ENCODE assay signal across 8 cellular contexts in the genomic region with DNA sequence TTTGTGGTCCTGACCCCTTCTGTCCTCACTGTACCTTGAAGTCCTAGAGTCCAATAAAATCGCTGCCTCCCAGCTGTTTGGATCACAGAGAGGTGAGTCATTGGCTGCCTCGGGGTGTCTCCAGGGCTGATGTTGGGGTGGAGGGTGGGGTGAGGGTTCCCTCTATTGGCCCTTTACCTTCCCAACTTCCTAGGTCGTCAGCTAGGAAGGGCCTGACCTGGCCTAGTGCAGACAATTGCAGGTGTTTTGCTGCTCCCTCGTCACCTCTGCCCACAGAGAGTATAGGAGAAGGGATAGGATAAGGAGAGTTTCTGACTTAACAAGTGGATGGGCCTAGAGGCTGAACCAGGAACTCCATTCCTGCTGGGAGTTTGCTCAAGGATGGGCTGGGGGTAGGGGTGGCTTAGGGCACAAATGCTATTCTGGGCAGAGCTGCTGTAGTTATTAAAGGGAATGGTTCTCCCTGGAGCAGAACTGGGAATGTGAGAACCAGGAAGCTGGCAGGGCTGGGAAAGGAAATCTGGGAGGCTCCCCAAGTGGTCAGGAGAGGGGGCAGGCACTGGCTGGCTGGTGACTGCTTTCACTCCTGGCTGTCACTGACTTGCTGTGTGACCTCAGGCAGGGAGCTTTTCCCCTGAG. TPM values are rescaled to one million over a fixed set of nuclear protein-coding genes. Genes with fewer than 3 reads are reported as not detected.
A peak's percentile ranks its signal among the peaks of the same experiment; 100 is the strongest.
DNase-seq lines count a peak whose midpoint lies in the region; ATAC-seq, FAIRE-seq and TF ChIP-seq lines count a peak whose summit lies in the region.

No MANE protein-coding gene starts in this region.

- ATAC-seq in GM19395 (IDR thresholded peaks at IDR 0.05; ENCODE audit: unreplicated experiment) (no peak), HG03469 (IDR thresholded peaks at IDR 0.05; ENCODE audit: unreplicated experiment) (no peak)

- peak in 1 of 2 donors; percentile 11 for TF ChIP-seq POLR2A in Peyer's patch (IDR thresholded peaks at IDR 0.05)
- TF ChIP-seq POLR2A in H1 (IDR thresholded peaks at IDR 0.05; ENCODE audit: control extremely low read depth in 1 of 2, low read depth in 2 of 2, low read length in 2 of 2): no peak

- H3K9me3 ChIP-seq in Peyer's patch (no peaks in the 10 kb centered on the region), H1 (ENCODE audit: insufficient read depth in 2 of 2, low read depth in 1 of 2, low read length in 1 of 2) (no peaks in the 10 kb centered on the region), mucosa of stomach (ENCODE audit: control insufficient read depth, low read length) (no peaks in the 10 kb centered on the region)

- H3K36me3 ChIP-seq in Peyer's patch (no peaks in the 10 kb centered on the region), H1 (ENCODE audit: control insufficient read depth in 2 of 4, insufficient read depth in 4 of 4, low read length in 3 of 4) (no peaks in the 10 kb centered on the region), mucosa of stomach (ENCODE audit: control insufficient read depth, insufficient read depth, low read length) (no peaks in the 10 kb centered on the region)

- H2BK20ac ChIP-seq in H1 (ENCODE audit: low read length): no peak overlapping the region

- no peak for TF ChIP-seq EP300 in H1 (IDR thresholded peaks at IDR 0.05; ENCODE audit: borderline replicate concordance in 1 of 2, low read depth in 2 of 2, low read length in 2 of 2)

- DNase-seq in activated T-cell treated with anti-CD3 and anti-CD28 coated beads, Interleukin-2, amount 50 U/mL, for 1 hour: peak; percentile 35
- no peak for DNase-seq in activated T-cell treated with anti-CD3 and anti-CD28 coated beads for 4 hours
- DNase-seq in Peyer's patch: peak in 2 of 3 donors; percentile 78 to 83
- DNase-seq in H1 (ENCODE audit: low read depth in 1 of 2, low spot score in 2 of 2): no peak
- DNase-seq in cortex of kidney (lab: John Stamatoyannopoulos, UW): no peak

- no peak overlapping the region for H3K18ac ChIP-seq in H1 (ENCODE audit: extremely low read depth, low read length)

- no peak overlapping the region for H2AFZ ChIP-seq in H1 (ENCODE audit: low read length)

- no peak overlapping the region for H4K8ac ChIP-seq in H1 (ENCODE audit: extremely low read depth, insufficient read depth, low read length)

- no peaks in the 10 kb centered on the region for H3K27me3 ChIP-seq in Peyer's patch
- peaks cover 2 to 24% (median 20%) of the 10 kb centered on the region in 4 experiments for H3K27me3 ChIP-seq in H1 (replicated peaks in 1 of 4; ENCODE audit: control insufficient read depth in 3 of 4, extremely low read depth in 1 of 4, insufficient read depth in 3 of 4, low read length in 3 of 4)
- H3K27me3 ChIP-seq in mucosa of stomach (ENCODE audit: control insufficient read depth, insufficient read depth, low read length): no peaks in the 10 kb centered on the region

- no peak overlapping the region for H3K56ac ChIP-seq in H1 (replicated peaks; ENCODE audit: insufficient read length, low read depth, low read length)

- H3K79me2 ChIP-seq in H1 (ENCODE audit: control insufficient read depth in 1 of 2, insufficient read depth in 2 of 2, low read length in 2 of 2): no peaks in the 10 kb centered on the region

- no peak overlapping the region for H2BK15ac ChIP-seq in H1 (ENCODE audit: low read length)

- H3K23me2 ChIP-seq in H1 (ENCODE audit: low read depth, low read length): peaks cover 15% of the 10 kb centered on the region; the same call in 1 of the 2 replicates

- H3K79me1 ChIP-seq in H1 (ENCODE audit: low read depth, low read length): no peaks in the 10 kb centered on the region

- no peak overlapping the region for H2AK5ac ChIP-seq in H1 (ENCODE audit: low read depth, low read length)

- no peak overlapping the region for H3K14ac ChIP-seq in H1 (ENCODE audit: insufficient read length)

- 67% methylated on average over 4 of the region's 4 CpGs; no CpG with 5 or more reads in 1 of the 2 experiments for WGBS in H1 (ENCODE audit: extremely low coverage in 1 of 2, insufficient coverage in 1 of 2, insufficient read length in 1 of 2, insufficient replicate concordance in 2 of 2, low coverage in 1 of 2, low lambda C conversion rate in 2 of 2, missing lambda C conversion rate in 1 of 2), 2 experiments

- peak overlapping the region; percentile 95 to 100 (median 99) for H3K27ac ChIP-seq in Peyer's patch
- H3K27ac ChIP-seq in H1 (ENCODE audit: low read depth, low read length): no peak overlapping the region

- H2BK5ac ChIP-seq in H1 (ENCODE audit: low read depth, low read length): no peak overlapping the region

- CTCF ChIA-PET in H1 (lab: Charles Lee; ENCODE audit: partially characterized antibody): interaction anchor here (0.5 to 6.5 kb wide), 14 partner anchors 17 to 733 kb away, joined by 3 to 48 read pairs (median 4); no protein-coding TSS in a partner anchor

- H3K23ac ChIP-seq in H1 (ENCODE audit: insufficient read length): no peak overlapping the region

- H2BK120ac ChIP-seq in H1 (replicated peaks; ENCODE audit: low read depth, low read length): no peak overlapping the region

- H3K9ac ChIP-seq in H1 (replicated peaks in 1 of 4; ENCODE audit: extremely low read depth in 1 of 4, low read depth in 3 of 4, low read length in 3 of 4) (no peak overlapping the region), mucosa of stomach (ENCODE audit: low read length) (peak overlapping the region; percentile 92)

- peak overlapping the region; percentile 96 to 100; a peak in 2 of 4 replicates for H3K4me2 ChIP-seq in H1 (ENCODE audit: insufficient read depth in 1 of 2, low read depth in 2 of 2, low read length in 2 of 2)

- no peak overlapping the region for H4K91ac ChIP-seq in H1 (replicated peaks; ENCODE audit: insufficient read length, low read length)

- peak in 3 of 6 experiments; percentile 34 to 64 (median 50) for TF ChIP-seq CTCF in Peyer's patch (IDR thresholded peaks at IDR 0.05)
- peak in 1 of 3 experiments; percentile 23; a peak in 1 of 4 replicates for TF ChIP-seq CTCF in H1 (IDR thresholded peaks at IDR 0.05; ENCODE audit: control extremely low read depth in 1 of 3, insufficient read depth in 1 of 3, low read depth in 1 of 3, low read length in 3 of 3)

- POLR2A ChIA-PET in H1 (lab: Charles Lee; ENCODE audit: partially characterized antibody): interaction anchor here (0.6 to 1.6 kb wide), 5 partner anchors 134 to 169 kb away, joined by 3 to 5 read pairs (median 3); a partner anchor contains a TSS

- H3K4me3 ChIP-seq in Peyer's patch (peak overlapping the region in 2 of 4 donors; percentile 82 to 100), H1 (ENCODE audit: extremely low read depth in 1 of 4, insufficient read depth in 2 of 4, low read depth in 3 of 4, low read length in 4 of 4) (peak overlapping the region in 1 of 4 experiments; percentile 3; a peak in 2 of 8 replicates), mucosa of stomach (ENCODE audit: low read length) (peak overlapping the region; percentile 86)

- peaks cover 0 to 2% of the 10 kb centered on the region in 2 experiments for H4K20me1 ChIP-seq in H1 (replicated peaks in 1 of 2; ENCODE audit: control insufficient read depth in 1 of 2, insufficient read depth in 2 of 2, low read length in 2 of 2)

- H3K4ac ChIP-seq in H1 (replicated peaks; ENCODE audit: insufficient read length, low read depth, low read length): no peak overlapping the region

- no peak for FAIRE-seq in H1 (lab: Jason Lieb, UNC)

- H4K5ac ChIP-seq in H1 (ENCODE audit: insufficient read length, low read depth, low read length): no peak overlapping the region

- TF ChIP-seq RAD21 in H1 (IDR thresholded peaks at IDR 0.05 in 1 of 2, conservative IDR thresholded peaks at IDR 0.05 in 1 of 2; ENCODE audit: low read depth in 2 of 2, low read length in 2 of 2): peak; percentile 49 to 55

- H3K4me1 ChIP-seq in Peyer's patch (peaks cover 0 to 43% (median 11%) of the 10 kb centered on the region in 4 donors), H1 (replicated peaks in 1 of 4; ENCODE audit: control insufficient read depth in 3 of 4, insufficient read depth in 4 of 4, low read length in 3 of 4) (peaks cover 0 to 11% (median 7%) of the 10 kb centered on the region in 4 experiments; a peak in 5 of 7 replicates), mucosa of stomach (ENCODE audit: control insufficient read depth, insufficient read depth, low read length) (peaks cover 29% of the 10 kb centered on the region)

- H2BK12ac ChIP-seq in H1 (ENCODE audit: low read depth, low read length): no peak overlapping the region

TF ChIP-seq in H1, 55 proteins besides CTCF, POLR2A, EP300 and RAD21 (continues in another document):
- no peak for TF ChIP-seq POU5F1 (IDR thresholded peaks at IDR 0.05; ENCODE audit: low read depth, low read length)
- TF ChIP-seq, protein P1, sequence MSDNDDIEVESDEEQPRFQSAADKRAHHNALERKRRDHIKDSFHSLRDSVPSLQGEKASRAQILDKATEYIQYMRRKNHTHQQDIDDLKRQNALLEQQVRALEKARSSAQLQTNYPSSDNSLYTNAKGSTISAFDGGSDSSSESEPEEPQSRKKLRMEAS (IDR thresholded peaks at IDR 0.05): no peak
- no peak for TF ChIP-seq GTF2F1 (IDR thresholded peaks at IDR 0.05; ENCODE audit: borderline replicate concordance, low read depth, low read length)
- no peak for TF ChIP-seq SAP30 (IDR thresholded peaks at IDR 0.05; ENCODE audit: insufficient read depth, insufficient replicate concordance, low read length)
- TF ChIP-seq SIRT6 (IDR thresholded peaks at IDR 0.05; ENCODE audit: low read length): no peak
- peak; percentile 47; the same call in 1 of the 2 replicates for TF ChIP-seq JUND (IDR thresholded peaks at IDR 0.05; ENCODE audit: low read length)

RNA-seq across cellular contexts. Expression of a gene that starts 1.4 kb away (rescaled TPM):
- 10 to 100 TPM; 16.5 to 43.0 (median 34.4) TPM for total RNA-seq in Peyer's patch
- 4.5 and 4.8 TPM in 2 replicates for total RNA-seq in H1 (2021; fragmentation: NEBNext Ultra II Directional; extraction: Animal tissue kit (Norgen Biotek cat#: 25700))
- polyA plus RNA-seq in H1 (2011; rRNA removed): 2.4 and 2.9 TPM in 2 replicates
- polyA plus RNA-seq in H1 (2011; cell fraction: cytosol; rRNA removed): 1.3 TPM
- 2.2 TPM for polyA plus RNA-seq in H1 (2011; cell fraction: nucleus; rRNA removed)
- polyA plus RNA-seq in H1 (2012, experiment 1 of 2): 2.9 to 5.4 TPM (median 4.0 TPM) in 4 replicates
- 4.6 TPM for polyA plus RNA-seq in H1 (2012, experiment 2 of 2)
- 4.5 TPM for polyA plus RNA-seq in H1 (2013, experiment 1 of 2)
- 4.8 TPM for polyA plus RNA-seq in H1 (2013, experiment 2 of 2)
- polyA minus RNA-seq in H1 (2011; rRNA and poly(A)+ RNA removed): 1.3 and 2.4 TPM in 2 replicates
- polyA minus RNA-seq in H1 (2011; cell fraction: cytosol; rRNA and poly(A)+ RNA removed): 2.3 TPM
- polyA minus RNA-seq in H1 (2011; cell fraction: nucleus; rRNA and poly(A)+ RNA removed): 2.4 TPM

RNA-seq across cellular contexts. Expression of a gene that starts 28.6 kb away (rescaled TPM):
- 10 to 100 TPM in 3 of 4 donors, 1 to 10 TPM in 1; 6.6 to 29.5 (median 18.4) TPM for total RNA-seq in Peyer's patch
- total RNA-seq in H1 (2021; fragmentation: NEBNext Ultra II Directional; extraction: Animal tissue kit (Norgen Biotek cat#: 25700)): 27.9 and 28.3 TPM in 2 replicates
- polyA plus RNA-seq in H1 (2011; rRNA removed): 80.9 and 117 TPM in 2 replicates
- polyA plus RNA-seq in H1 (2011; cell fraction: cytosol; rRNA removed): 64.1 TPM
- polyA plus RNA-seq in H1 (2011; cell fraction: nucleus; rRNA removed): 33.7 TPM
- polyA plus RNA-seq in H1 (2012, experiment 1 of 2): 31.2 to 32.5 TPM (median 31.9 TPM) in 4 replicates
- 32.1 TPM for polyA plus RNA-seq in H1 (2012, experiment 2 of 2)
- 72.9 TPM for polyA plus RNA-seq in H1 (2013, experiment 1 of 2)
- 73.5 TPM for polyA plus RNA-seq in H1 (2013, experiment 2 of 2)
- 73.7 and 78.8 TPM in 2 replicates for polyA minus RNA-seq in H1 (2011; rRNA and poly(A)+ RNA removed)
- polyA minus RNA-seq in H1 (2011; cell fraction: cytosol; rRNA and poly(A)+ RNA removed): 20.8 TPM
- polyA minus RNA-seq in H1 (2011; cell fraction: nucleus; rRNA and poly(A)+ RNA removed): 27.6 TPM

Comparison
In these comparisons a context has a peak if more than half of its experiments do, and no peak if none do; other contexts are left out.
1. DNase-seq: peak in activated T-cell treated with anti-CD3 and anti-CD28 coated beads, Interleukin-2, amount 50 U/mL, for 1 hour (single experiment) and Peyer's patch (2 of 3); none in activated T-cell treated with anti-CD3 and anti-CD28 coated beads for 4 hours (single experiment), H1 (0 of 2) and cortex of kidney (single experiment).